7 cellular contexts compared by ENCODE assay signal in the genomic region with DNA sequence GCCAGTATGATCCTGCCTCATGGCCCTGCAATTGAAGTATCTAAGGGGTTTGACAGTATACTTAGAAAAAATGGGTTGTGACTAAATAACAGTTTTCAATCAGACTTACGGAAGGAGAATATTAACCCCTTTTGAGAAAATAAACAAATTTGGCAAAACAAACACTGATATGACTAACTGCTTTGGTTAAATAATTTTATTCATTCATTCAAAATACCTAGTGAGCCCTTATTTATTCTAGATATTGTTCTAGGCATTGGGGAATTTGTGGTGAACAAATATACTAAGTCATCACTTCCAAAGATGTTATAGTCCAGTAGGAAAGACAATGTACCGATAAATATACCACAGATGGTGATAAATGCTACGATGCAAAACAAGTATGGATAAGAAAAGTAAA.
"Had no signal": no experiment of that assay in that cellular context is flagged by ENCODE, and none has a peak within 500 bp of the region (broad histone marks: within the 10 kb centered on the region; RNA-seq: fewer than 3 reads in every experiment).

No MANE protein-coding gene starts in this region.

- H3K27ac Mint-ChIP-seq: GM23338, H9, IgD-negative memory B cell had no signal

- ATAC-seq: GM23338 had no signal

- H3K4me2 ChIP-seq: GM23338 had no signal

- FAIRE-seq: H1, H54, HTR-8/SVneo had no signal

- H3K4me1 Mint-ChIP-seq: GM23338, H9 had no signal

- H2AFZ ChIP-seq: GM23338 had no signal

- H3K9me3 Mint-ChIP-seq: GM23338, H9, IgD-negative memory B cell had no signal

- H3K36me3 Mint-ChIP-seq: IgD-negative memory B cell had no signal

- DNase-seq: H9, HCEC 1CT had no signal

- H3K4me3 ChIP-seq: GM23338 had no signal

- H3K4me3 Mint-ChIP-seq: GM23338, H9, IgD-negative memory B cell had no signal
